In the genomic region with DNA sequence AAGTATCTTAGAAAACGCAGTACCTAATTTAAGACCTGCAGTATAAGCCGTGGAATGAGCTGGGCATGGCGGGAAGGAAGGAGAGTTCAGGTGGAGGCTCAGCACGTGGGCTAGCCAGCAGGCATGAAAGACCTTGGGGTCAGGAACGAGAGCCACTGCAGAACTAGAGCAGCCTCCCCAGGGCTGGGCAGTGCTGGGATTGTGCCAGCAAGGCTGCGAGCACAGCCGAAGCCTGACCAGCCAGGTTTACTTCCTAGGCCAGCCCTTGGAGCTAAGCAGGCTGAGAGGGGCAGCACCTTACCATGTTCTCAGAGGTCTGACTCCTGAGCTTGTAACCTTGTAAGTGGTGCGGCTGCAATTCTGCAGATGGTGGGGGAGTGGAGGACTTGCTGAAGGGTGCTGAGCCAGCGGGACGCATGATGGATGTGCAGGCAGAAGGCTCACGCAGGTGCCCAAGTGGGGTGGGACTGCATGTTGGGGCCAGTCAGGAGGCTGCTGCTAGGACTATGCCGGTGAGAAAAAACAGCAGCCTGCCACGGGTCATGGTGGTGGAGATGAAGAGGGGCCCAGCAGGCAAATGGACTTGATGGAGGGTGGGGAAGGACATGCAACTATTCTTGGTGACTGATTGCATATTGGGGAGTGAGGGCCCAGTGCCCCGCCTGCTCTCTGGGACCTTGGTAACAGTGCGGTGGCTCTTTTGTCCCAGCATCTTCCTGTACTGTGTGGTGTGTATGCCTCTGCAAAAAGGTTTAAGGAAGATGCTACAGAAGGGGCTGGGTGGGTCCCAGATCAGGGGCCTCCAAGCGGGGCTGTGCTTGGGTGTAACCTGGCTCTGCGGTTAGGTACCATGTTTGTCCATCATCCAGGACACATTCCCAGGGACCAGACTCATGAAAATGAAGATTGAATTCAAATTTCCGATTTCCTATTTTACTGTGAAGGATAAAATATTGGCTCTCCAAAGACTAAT, we compare ENCODE assay signal across 1 cellular context.
TF ChIP-seq lines count a peak whose summit lies in the region.

No MANE protein-coding gene starts in this region.

TF ChIP-seq in GM12878, 131 proteins besides CTCF, POLR2A, EP300 and RAD21 (continued from another document):
- no peak for TF ChIP-seq YY1 (IDR thresholded peaks at IDR 0.05; ENCODE audit: low read depth, low read length)
- TF ChIP-seq SIN3A (IDR thresholded peaks at IDR 0.05; ENCODE audit: low read depth, low read length) = no peak
- no peak for TF ChIP-seq STAT3 (IDR thresholded peaks at IDR 0.05; ENCODE audit: low read depth, low read length)
TF ChIP-seq in GM12878: peak in this region for 2.
